ENCODE assay signal across 1 cellular context in the genomic region with DNA sequence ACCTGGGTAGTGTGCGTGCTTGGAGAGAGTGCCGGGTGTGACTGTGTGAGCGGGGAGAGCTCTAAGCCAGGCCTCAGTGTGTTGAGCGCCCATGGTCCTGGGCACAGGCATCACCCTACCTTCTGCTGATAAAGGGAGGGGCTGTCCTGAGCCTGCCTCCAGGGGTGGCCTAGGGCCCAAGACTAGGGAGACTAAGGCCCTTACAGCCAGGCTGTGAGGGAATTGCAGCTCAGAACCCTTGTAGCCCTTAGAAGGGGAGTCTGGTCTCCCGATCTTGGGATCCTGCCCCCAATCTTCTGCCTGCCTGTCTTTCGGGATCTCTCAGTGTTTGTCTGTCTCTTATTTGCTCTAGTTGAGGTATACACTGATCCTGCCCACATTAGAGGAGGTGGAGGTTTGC.
TF ChIP-seq lines count a peak whose summit lies in the region.

No MANE protein-coding gene starts in this region.

TF ChIP-seq in H1, 55 proteins besides CTCF, POLR2A, EP300 and RAD21:
- no peak for TF ChIP-seq PHF8 (conservative IDR thresholded peaks at IDR 0.05; ENCODE audit: low read depth, low read length)
- no peak for TF ChIP-seq GTF2F1 (IDR thresholded peaks at IDR 0.05; ENCODE audit: borderline replicate concordance, low read depth, low read length)
- no peak for TF ChIP-seq NANOG (IDR thresholded peaks at IDR 0.05; ENCODE audit: insufficient read depth, low read depth, low read length, poor library complexity, severe bottlenecking)
- TF ChIP-seq, protein P1, sequence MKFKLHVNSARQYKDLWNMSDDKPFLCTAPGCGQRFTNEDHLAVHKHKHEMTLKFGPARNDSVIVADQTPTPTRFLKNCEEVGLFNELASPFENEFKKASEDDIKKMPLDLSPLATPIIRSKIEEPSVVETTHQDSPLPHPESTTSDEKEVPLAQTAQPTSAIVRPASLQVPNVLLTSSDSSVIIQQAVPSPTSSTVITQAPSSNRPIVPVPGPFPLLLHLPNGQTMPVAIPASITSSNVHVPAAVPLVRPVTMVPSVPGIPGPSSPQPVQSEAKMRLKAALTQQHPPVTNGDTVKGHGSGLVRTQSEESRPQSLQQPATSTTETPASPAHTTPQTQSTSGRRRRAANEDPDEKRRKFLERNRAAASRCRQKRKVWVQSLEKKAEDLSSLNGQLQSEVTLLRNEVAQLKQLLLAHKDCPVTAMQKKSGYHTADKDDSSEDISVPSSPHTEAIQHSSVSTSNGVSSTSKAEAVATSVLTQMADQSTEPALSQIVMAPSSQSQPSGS (IDR thresholded peaks at IDR 0.05; ENCODE audit: low read length) = no peak
- TF ChIP-seq TAF1 (IDR thresholded peaks at IDR 0.05; ENCODE audit: low read depth, low read length) = no peak
- TF ChIP-seq JUND (IDR thresholded peaks at IDR 0.05; ENCODE audit: low read length) = no peak
- no peak for TF ChIP-seq CHD7 (IDR thresholded peaks at IDR 0.05; ENCODE audit: insufficient replicate concordance, low read length)
- no peak for TF ChIP-seq CBX8 (IDR thresholded peaks at IDR 0.05; ENCODE audit: borderline replicate concordance, low read depth, low read length)
- no peak for TF ChIP-seq POU5F1 (IDR thresholded peaks at IDR 0.05; ENCODE audit: low read depth, low read length)
- no peak for TF ChIP-seq HDAC2 (IDR thresholded peaks at IDR 0.05; ENCODE audit: borderline replicate concordance in 1 of 2, low read depth in 2 of 2, low read length in 2 of 2)
- TF ChIP-seq, protein P2, sequence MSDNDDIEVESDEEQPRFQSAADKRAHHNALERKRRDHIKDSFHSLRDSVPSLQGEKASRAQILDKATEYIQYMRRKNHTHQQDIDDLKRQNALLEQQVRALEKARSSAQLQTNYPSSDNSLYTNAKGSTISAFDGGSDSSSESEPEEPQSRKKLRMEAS (IDR thresholded peaks at IDR 0.05) = no peak
- TF ChIP-seq SIRT6 (IDR thresholded peaks at IDR 0.05; ENCODE audit: low read length) = no peak
- no peak for TF ChIP-seq TBP (IDR thresholded peaks at IDR 0.05; ENCODE audit: low read depth, low read length)
- no peak for TF ChIP-seq BACH1 (IDR thresholded peaks at IDR 0.05; ENCODE audit: low read length)
- no peak for TF ChIP-seq CTBP2 (IDR thresholded peaks at IDR 0.05; ENCODE audit: borderline replicate concordance, insufficient read depth, insufficient read length, low read length)
- TF ChIP-seq SP2 (IDR thresholded peaks at IDR 0.05; ENCODE audit: low read length) = no peak
- no peak for TF ChIP-seq EGR1 (IDR thresholded peaks at IDR 0.05; ENCODE audit: borderline replicate concordance, low read depth, low read length)
- TF ChIP-seq SUZ12 (IDR thresholded peaks at IDR 0.05; ENCODE audit: low read length) = no peak
- no peak for TF ChIP-seq SP4 (IDR thresholded peaks at IDR 0.05; ENCODE audit: low read length)
